In genomic region chr2:201642086-201642578, GRCh38 we compare ENCODE assay signal across 8 cellular contexts. TPM values are rescaled to one million over a fixed set of nuclear protein-coding genes. Genes with fewer than 3 reads are reported as not detected.
DNase-seq lines count a peak whose midpoint lies in the region; ATAC-seq, FAIRE-seq and TF ChIP-seq lines count a peak whose summit lies in the region.

No MANE protein-coding gene starts in this region.

- 0% methylated on average over 16 of the region's 16 CpGs for WGBS in suprapubic skin

- TF ChIP-seq EP300 in suprapubic skin (IDR thresholded peaks at IDR 0.05) = no peak

- no peak for TF ChIP-seq POLR2A in suprapubic skin (IDR thresholded peaks at IDR 0.05)

- no peaks in the 10 kb centered on the region for H3K36me3 ChIP-seq in kidney (ENCODE audit: control insufficient read depth in 1 of 2, insufficient read depth in 2 of 2, low read length in 2 of 2)
- H3K36me3 ChIP-seq in suprapubic skin = peaks cover 18% of the 10 kb centered on the region

- no peaks in the 10 kb centered on the region for H3K27me3 ChIP-seq in suprapubic skin

- peak; percentile 58 for DNase-seq in DMS79 (lab: John Stamatoyannopoulos, UW)
- no peak for DNase-seq in DMS79 treated with DMSO at 0.1 percent for 48 hours (lab: John Stamatoyannopoulos, UW)
- peak; percentile 58 for DNase-seq in NCI-H2107 (lab: John Stamatoyannopoulos, UW)
- DNase-seq in astrocyte of the cerebellum (ENCODE audit: low read depth) = no peak
- DNase-seq in kidney = no peak
- DNase-seq in suprapubic skin (ENCODE audit: low spot score in 2 of 2) = no peak
- no peak for DNase-seq in kidney glomerular epithelial cell (lab: John Stamatoyannopoulos, UW)

- no peak for FAIRE-seq in kidney (lab: Jason Lieb, UNC)

- H3K4me3 ChIP-seq in astrocyte of the cerebellum (ENCODE audit: low read depth, low read length) (peak overlapping the region; percentile 78), kidney (ENCODE audit: low read length in 2 of 2) (peak overlapping the region; percentile 77 to 98), suprapubic skin (peak overlapping the region; percentile 92)

- H3K4me1 ChIP-seq in kidney (ENCODE audit: control insufficient read depth in 1 of 2, insufficient read depth in 1 of 2, low read depth in 1 of 2, low read length in 2 of 2) (peaks cover 0 to 2% of the 10 kb centered on the region in 2 donors), suprapubic skin (peaks cover 31% of the 10 kb centered on the region)

- TF ChIP-seq CTCF in astrocyte of the cerebellum (IDR thresholded peaks at IDR 0.05; ENCODE audit: low read depth, low read length, missing control alignments) (no peak), kidney (IDR thresholded peaks at IDR 0.05; ENCODE audit: borderline replicate concordance, extremely low read depth, insufficient read depth) (no peak), suprapubic skin (IDR thresholded peaks at IDR 0.05) (no peak)

- peak; percentile 37 for ATAC-seq in HG02610 (IDR thresholded peaks at IDR 0.05; ENCODE audit: unreplicated experiment)

- peak overlapping the region; percentile 83 to 94 for H3K9ac ChIP-seq in kidney (ENCODE audit: low read length in 2 of 2)

- intact Hi-C loops in kidney (cut with DNase I) = no loop called here

- H3K9me3 ChIP-seq in kidney (ENCODE audit: control insufficient read depth in 1 of 2, low read length in 2 of 2) (no peaks in the 10 kb centered on the region), suprapubic skin (no peaks in the 10 kb centered on the region)

- in situ Hi-C loops in astrocyte of the cerebellum (cut with HindIII; ENCODE audit: low sequenced_read_pairs) = no loop called here

- H3K27ac ChIP-seq in kidney (ENCODE audit: low read depth in 2 of 2, low read length in 2 of 2) (peak overlapping the region; percentile 86 to 92), suprapubic skin (peak overlapping the region; percentile 97)

RNA-seq across cellular contexts. Expression of gene TMEM237, which starts 1.2 kb away (rescaled TPM):
- total RNA-seq in kidney = 14.9 TPM
- polyA plus RNA-seq in kidney (ENCODE audit: insufficient read depth, low read depth, low replicate concordance) = 10.7 TPM
- 10 to 100 TPM; 41.4 to 76.6 (median 66.2) TPM for total RNA-seq in suprapubic skin

RNA-seq across cellular contexts. Expression of gene MPP4, which starts 56.3 kb away (rescaled TPM):
- total RNA-seq in kidney = 0.19 TPM
- not detected for polyA plus RNA-seq in kidney (ENCODE audit: insufficient read depth, low read depth, low replicate concordance)
- total RNA-seq in suprapubic skin = not detected

Comparison
In these comparisons a context has a peak if more than half of its experiments do, and no peak if none do; other contexts are left out.
1. DNase-seq: peak in DMS79 (single experiment) and NCI-H2107 (single experiment); none in DMS79 treated with DMSO at 0.1 percent for 48 hours (single experiment), astrocyte of the cerebellum (single experiment), kidney (single experiment), suprapubic skin (0 of 2) and kidney glomerular epithelial cell (single experiment).
2. Peak in every context shown above with its lines, with median percentiles within 50 percentile points of each other: H3K4me3 ChIP-seq.